8 cellular contexts compared by ENCODE assay signal in the genomic region with DNA sequence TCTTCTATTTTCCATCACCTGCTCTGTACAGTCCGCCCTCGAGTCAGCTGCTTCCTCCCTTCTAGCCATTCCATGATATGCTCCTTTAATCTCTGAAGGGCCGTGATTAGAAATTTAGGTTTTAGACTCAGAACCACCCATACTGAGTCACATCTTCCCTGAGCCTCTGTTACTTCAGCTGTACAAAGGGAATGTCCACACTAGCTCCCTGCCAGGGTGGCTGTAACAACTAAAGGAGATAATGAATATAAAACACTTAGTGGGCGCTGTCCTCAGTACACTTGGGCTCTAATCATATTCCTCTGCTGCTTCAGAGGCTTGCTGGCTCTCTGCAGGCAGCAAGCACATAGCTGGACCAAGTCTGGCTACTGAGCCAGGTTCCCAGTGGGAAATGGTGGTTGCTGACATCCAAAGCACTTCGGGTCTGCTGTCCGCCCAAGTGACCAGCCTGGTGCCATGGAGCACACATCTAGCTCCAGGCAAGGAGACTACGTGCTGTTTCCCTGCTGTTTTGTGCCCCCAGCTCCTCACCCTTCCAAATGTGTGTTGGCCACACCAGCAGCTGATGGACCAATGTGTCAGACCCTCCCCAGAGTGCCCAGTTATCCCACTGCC. TPM values are rescaled to one million over a fixed set of nuclear protein-coding genes. Genes with fewer than 3 reads are reported as not detected.
DNase-seq lines count a peak whose midpoint lies in the region; ATAC-seq and TF ChIP-seq lines count a peak whose summit lies in the region.

No MANE protein-coding gene starts in this region.

- peak overlapping the region; percentile 89 for H2AFZ ChIP-seq in DND-41 (ENCODE audit: low read depth, low read length)

- H3K4me2 ChIP-seq in DND-41 (ENCODE audit: insufficient read depth, low read length): peak overlapping the region; percentile 88

- POLR2A ChIA-PET in RWPE1 (lab: Yijun Ruan, JAX; ENCODE audit: low non-redundant PET): interaction anchor here (0.5 to 0.8 kb wide), 3 partner anchors 15 to 42 kb away, joined by 6 to 7 read pairs (median 6); no protein-coding TSS in a partner anchor

- intact Hi-C loops in psoas muscle (cut with DNase I): no loop called here

- peaks cover 7% of the 10 kb centered on the region for H3K79me2 ChIP-seq in DND-41 (ENCODE audit: insufficient read depth, low read length)

- H4K20me1 ChIP-seq in DND-41 (ENCODE audit: insufficient read depth, low read length): no peaks in the 10 kb centered on the region

- 78 to 82% (median 79%) methylated on average over 7 of the region's 7 CpGs for WGBS in psoas muscle, 3 donors

- ATAC-seq in DND-41 (ENCODE audit: insufficient read depth, low read depth) (no peak), psoas muscle (no peak), HG03045 (IDR thresholded peaks at IDR 0.05; ENCODE audit: unreplicated experiment) (no peak)

- CTCF ChIA-PET in RWPE1 (lab: Yijun Ruan, JAX): interaction anchor here (0.7 to 0.8 kb wide), 2 partner anchors 15 to 29 kb away, joined by 4 read pairs; no protein-coding TSS in a partner anchor

- H3K27me3 ChIP-seq in DND-41 (ENCODE audit: insufficient read depth, low read length, poor library complexity) (no peaks in the 10 kb centered on the region), psoas muscle (ENCODE audit: insufficient read depth in 3 of 3, low read length in 2 of 3) (no peaks in the 10 kb centered on the region)

- peak overlapping the region in 1 of 2 experiments; percentile 62; a peak in 2 of 4 replicates for H3K4me3 ChIP-seq in DND-41 (ENCODE audit: low read depth in 1 of 2, low read length in 2 of 2)
- H3K4me3 ChIP-seq in epithelial cell of proximal tubule (ENCODE audit: low read depth, low read length): peak overlapping the region; percentile 61
- H3K4me3 ChIP-seq in psoas muscle: peak overlapping the region; percentile 72

- H3K9me3 ChIP-seq in DND-41 (ENCODE audit: insufficient read depth, low read length, severe bottlenecking) (no peaks in the 10 kb centered on the region), psoas muscle (no peaks in the 10 kb centered on the region)

- peak overlapping the region; percentile 88 for H3K27ac ChIP-seq in DND-41 (ENCODE audit: low read length)
- H3K27ac ChIP-seq in RWPE1: peak overlapping the region; percentile 79
- peak overlapping the region; percentile 78 for H3K27ac ChIP-seq in psoas muscle

- peaks cover 25% of the 10 kb centered on the region for H3K4me1 ChIP-seq in DND-41 (ENCODE audit: insufficient read depth, low read length)
- H3K4me1 ChIP-seq in psoas muscle: peaks cover 5% of the 10 kb centered on the region

- peak overlapping the region; percentile 65 for H3K9ac ChIP-seq in DND-41 (ENCODE audit: low read depth, low read length)

- DNase-seq in DND-41 (no peak), RWPE1 (ENCODE audit: low spot score) (no peak), epithelial cell of proximal tubule (ENCODE audit: low read depth) (no peak), psoas muscle (no peak), NK-92 (lab: John Stamatoyannopoulos, UW; ENCODE audit: unreplicated experiment) (no peak), hypothalamus (lab: John Stamatoyannopoulos, UW) (no peak), iPS-NIHi7 (ENCODE audit: extremely low spot score) (no peak)

- peaks cover 23% of the 10 kb centered on the region for H3K36me3 ChIP-seq in DND-41 (ENCODE audit: insufficient read depth, low read length)
- H3K36me3 ChIP-seq in psoas muscle (ENCODE audit: insufficient read depth in 1 of 2, low read depth in 1 of 2): peaks cover 2 to 22% of the 10 kb centered on the region in 2 donors

- TF ChIP-seq CTCF in DND-41 (IDR thresholded peaks at IDR 0.05; ENCODE audit: borderline replicate concordance, extremely low read depth, low read length, poor library complexity, severe bottlenecking) (no peak), RWPE1 (conservative IDR thresholded peaks at IDR 0.05; ENCODE audit: low read depth) (no peak), epithelial cell of proximal tubule (conservative IDR thresholded peaks at IDR 0.05; ENCODE audit: low read depth, low read length) (no peak), psoas muscle (IDR thresholded peaks at IDR 0.05) (no peak)

RNA-seq across cellular contexts. Expression of a gene that starts 0.9 kb away (rescaled TPM):
- total RNA-seq in epithelial cell of proximal tubule (14.4 and 20.0 TPM in 2 replicates), psoas muscle (1 to 10 TPM; 3.8 to 5.3 (median 4.2) TPM)
- polyA plus RNA-seq in psoas muscle: 1 to 10 TPM; 2.5 to 4.5 (median 2.8) TPM

RNA-seq across cellular contexts. Expression of a gene that starts 29.1 kb away (rescaled TPM):
- 14.0 and 15.7 TPM in 2 replicates for total RNA-seq in epithelial cell of proximal tubule
- total RNA-seq in psoas muscle: 10 to 100 TPM; 12.5 to 15.6 (median 13.4) TPM
- 10 to 100 TPM in 2 of 3 donors, 1 to 10 TPM in 1; 9.9 to 14.6 (median 12.3) TPM for polyA plus RNA-seq in psoas muscle
